9 cellular contexts compared by ENCODE assay signal in the genomic region with DNA sequence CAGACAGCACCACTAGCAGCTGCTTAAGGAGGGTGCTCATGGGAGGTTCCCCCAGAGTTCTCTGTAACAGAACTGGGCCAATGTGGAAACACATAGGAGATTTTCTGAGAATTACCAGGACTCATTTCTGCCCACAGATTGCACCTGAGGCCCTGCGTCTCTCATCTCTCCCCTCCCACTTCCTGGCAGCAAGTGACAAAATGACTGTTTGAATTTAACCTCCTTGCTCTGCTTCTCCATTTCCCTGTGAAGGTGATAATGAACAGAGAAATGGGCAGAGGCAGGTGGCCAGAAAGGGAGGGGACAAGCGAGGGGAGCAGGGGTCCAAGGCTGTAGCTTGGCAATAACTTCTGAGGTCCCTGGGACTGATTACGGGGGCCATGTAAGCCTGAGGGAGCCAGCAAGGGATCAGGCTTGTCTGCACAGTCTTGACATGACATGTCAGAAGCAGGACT. TPM values are rescaled to one million over a fixed set of nuclear protein-coding genes. Genes with fewer than 3 reads are reported as not detected.
DNase-seq lines count a peak whose midpoint lies in the region; ATAC-seq and TF ChIP-seq lines count a peak whose summit lies in the region.
"Had no signal": no experiment of that assay in that cellular context is flagged by ENCODE, and none has a peak within 500 bp of the region (broad histone marks: within the 10 kb centered on the region; RNA-seq: fewer than 3 reads in every experiment).

No MANE protein-coding gene starts in this region.

- in situ Hi-C loops in GM23248 (cut with MboI) = no loop called here

- ATAC-seq in GM18511 (IDR thresholded peaks at IDR 0.05; ENCODE audit: unreplicated experiment) = peak; percentile 65
- peak; percentile 67 for ATAC-seq in GM19452 (IDR thresholded peaks at IDR 0.05; ENCODE audit: unreplicated experiment)
- peak; percentile 59 for ATAC-seq in HG03025 (IDR thresholded peaks at IDR 0.05; ENCODE audit: low FRiP score, unreplicated experiment)

- H3K9me3 Mint-ChIP-seq in activated T-helper 1 cell treated with anti-CD3 and anti-CD28 coated beads, Interleukin-12 subunit alpha, Interleukin-12 subunit beta, Interleukin-2, Interleukin-4 antibody, amounts not matched to agents 30 ng/mL and 10 ng/mL and 1 ng/mL, durations not matched to agents 14 hours and 24 hours and 36 hours = peaks cover 10% of the 10 kb centered on the region

- peaks cover 81% of the 10 kb centered on the region for H3K4me1 Mint-ChIP-seq in activated T-helper 1 cell treated with anti-CD3 and anti-CD28 coated beads, Interleukin-12 subunit alpha, Interleukin-12 subunit beta, Interleukin-2, Interleukin-4 antibody, amounts not matched to agents 30 ng/mL and 10 ng/mL and 1 ng/mL, durations not matched to agents 14 hours and 24 hours and 36 hours (ENCODE audit: low read depth)
- H3K4me1 Mint-ChIP-seq: immature natural killer cell had no signal

- peak overlapping the region; percentile 46 for H3K4me3 Mint-ChIP-seq in activated T-helper 1 cell treated with anti-CD3 and anti-CD28 coated beads, Interleukin-12 subunit alpha, Interleukin-12 subunit beta, Interleukin-2, Interleukin-4 antibody, amounts not matched to agents 30 ng/mL and 10 ng/mL and 1 ng/mL, durations not matched to agents 14 hours and 24 hours and 36 hours
- H3K4me3 Mint-ChIP-seq: immature natural killer cell had no signal

- H3K27me3 Mint-ChIP-seq in activated T-helper 1 cell treated with anti-CD3 and anti-CD28 coated beads, Interleukin-12 subunit alpha, Interleukin-12 subunit beta, Interleukin-2, Interleukin-4 antibody, amounts not matched to agents 30 ng/mL and 10 ng/mL and 1 ng/mL, durations not matched to agents 14 hours and 24 hours and 36 hours (ENCODE audit: insufficient read depth) = peaks cover 28% of the 10 kb centered on the region

- H3K4me2 ChIP-seq in GM23248 (ENCODE audit: unreplicated experiment) = no peak overlapping the region
- H3K4me2 ChIP-seq in SK-N-SH = no peak overlapping the region

- H3K36me3 Mint-ChIP-seq in activated T-helper 1 cell treated with anti-CD3 and anti-CD28 coated beads, Interleukin-12 subunit alpha, Interleukin-12 subunit beta, Interleukin-2, Interleukin-4 antibody, amounts not matched to agents 30 ng/mL and 10 ng/mL and 1 ng/mL, durations not matched to agents 14 hours and 24 hours and 36 hours (ENCODE audit: low read depth) = peaks cover 9% of the 10 kb centered on the region
- H3K36me3 Mint-ChIP-seq: immature natural killer cell had no signal

- H3F3A ChIP-seq in GM23248 (ENCODE audit: insufficient read depth) (no peaks in the 10 kb centered on the region), SK-N-SH (replicated peaks; ENCODE audit: insufficient read depth) (no peaks in the 10 kb centered on the region)

- no peak for TF ChIP-seq CTCF in SK-N-SH (IDR thresholded peaks at IDR 0.05)

- peak; percentile 55 for DNase-seq in activated T-helper 1 cell treated with anti-CD3 and anti-CD28 coated beads, Interleukin-12 subunit alpha, Interleukin-12 subunit beta, Interleukin-2, Interleukin-4 antibody, amounts not matched to agents 30 ng/mL and 10 ng/mL and 1 ng/mL, durations not matched to agents 14 hours and 24 hours and 36 hours (ENCODE audit: low spot score)
- DNase-seq in GM23248 (no peak), OCI-M2 (lab: John Stamatoyannopoulos, UW; ENCODE audit: unreplicated experiment) (no peak), occipital lobe (lab: John Stamatoyannopoulos, UW) (no peak), SK-N-SH (no peak)
- DNase-seq: immature natural killer cell had no signal

- H3K9ac ChIP-seq in GM23248 (no peak overlapping the region), SK-N-SH (no peak overlapping the region)

- TF ChIP-seq EP300 in SK-N-SH (IDR thresholded peaks at IDR 0.05; ENCODE audit: borderline replicate concordance in 1 of 2, low read depth in 1 of 2, low read length in 1 of 2) = no peak

- no peak overlapping the region for H3K4me3 ChIP-seq in GM23248
- H3K4me3 ChIP-seq in SK-N-SH (ENCODE audit: low read depth in 2 of 2, low read length in 1 of 2) = no peak overlapping the region

- H4K20me1 ChIP-seq in GM23248 (ENCODE audit: insufficient read depth) (no peaks in the 10 kb centered on the region), SK-N-SH (ENCODE audit: insufficient read depth) (peaks cover 7% of the 10 kb centered on the region)

- CTCF ChIA-PET in SK-N-SH (lab: Yijun Ruan, JAX) = interaction anchor here (3.1 kb wide), 1 partner anchor 8 kb away, joined by 15 read pairs; a partner anchor contains a TSS

- H3K79me2 ChIP-seq in GM23248 (ENCODE audit: insufficient read depth) (no peaks in the 10 kb centered on the region), SK-N-SH (ENCODE audit: insufficient read depth) (0 out of 2 replicates have a peak, but pooled peaks cover 5% of the 10 kb centered on the region)

- POLR2A ChIA-PET in SK-N-SH (lab: Yijun Ruan, JAX) = no interaction called here

- H3K4me1 ChIP-seq in GM23248 (ENCODE audit: insufficient read depth) (no peaks in the 10 kb centered on the region), SK-N-SH (ENCODE audit: control insufficient read depth in 1 of 2, insufficient read depth in 2 of 2, low read depth in 1 of 2, low read length in 1 of 2) (no peaks in the 10 kb centered on the region)

- no peak for TF ChIP-seq RAD21 in SK-N-SH (IDR thresholded peaks at IDR 0.05; ENCODE audit: low read length)

- intact Hi-C loops in activated T-helper 1 cell treated with anti-CD3 and anti-CD28 coated beads, Interleukin-12 subunit alpha, Interleukin-12 subunit beta, Interleukin-2, Interleukin-4 antibody, amounts not matched to agents 30 ng/mL and 10 ng/mL and 1 ng/mL, durations not matched to agents 14 hours and 24 hours and 36 hours (cut with micrococcal nuclease) = loop anchor here (1.0 to 10.0 kb wide), 7 partner anchors 8 to 1394 kb away; a partner anchor contains a TSS

- H3K9me2 ChIP-seq in GM23248 (ENCODE audit: insufficient read depth) = no peaks in the 10 kb centered on the region
- H3K9me2 ChIP-seq in SK-N-SH = no peaks in the 10 kb centered on the region

- 63 to 69% methylated on average over 3 of the region's 3 CpGs for WGBS in GM23248 (ENCODE audit: low coverage in 1 of 2, low lambda C conversion rate in 2 of 2, missing lambda C conversion rate in 2 of 2), 2 experiments
- 62% methylated on average over 3 of the region's 3 CpGs for WGBS in SK-N-SH (ENCODE audit: low lambda C conversion rate)

- H2AFZ ChIP-seq in GM23248 (no peak overlapping the region), SK-N-SH (ENCODE audit: low read depth) (no peak overlapping the region)

- H3K27ac ChIP-seq in GM23248 (no peak overlapping the region), SK-N-SH (ENCODE audit: low read depth in 2 of 2, low read length in 1 of 2) (no peak overlapping the region)

- H3K36me3 ChIP-seq in GM23248 (ENCODE audit: low read depth) (no peaks in the 10 kb centered on the region), SK-N-SH (replicated peaks in 1 of 2; ENCODE audit: control insufficient read depth in 1 of 2, insufficient read depth in 2 of 2, low read length in 1 of 2) (no peaks in the 10 kb centered on the region)

- H3K9me3 ChIP-seq in GM23248 (ENCODE audit: low read depth) = no peaks in the 10 kb centered on the region
- no peaks in the 10 kb centered on the region for H3K9me3 ChIP-seq in SK-N-SH

- H3K27me3 ChIP-seq in GM23248 (replicated peaks; ENCODE audit: insufficient read depth) (no peaks in the 10 kb centered on the region), SK-N-SH (ENCODE audit: insufficient read depth) (no peaks in the 10 kb centered on the region)

- H3K27ac Mint-ChIP-seq in activated T-helper 1 cell treated with anti-CD3 and anti-CD28 coated beads, Interleukin-12 subunit alpha, Interleukin-12 subunit beta, Interleukin-2, Interleukin-4 antibody, amounts not matched to agents 30 ng/mL and 10 ng/mL and 1 ng/mL, durations not matched to agents 14 hours and 24 hours and 36 hours = peak overlapping the region; percentile 79
- H3K27ac Mint-ChIP-seq: immature natural killer cell had no signal

TF ChIP-seq in SK-N-SH, 30 proteins besides CTCF, POLR2A, EP300 and RAD21 (continues in another document):
- TF ChIP-seq ELF1 (IDR thresholded peaks at IDR 0.05) = no peak
- TF ChIP-seq, protein P1, sequence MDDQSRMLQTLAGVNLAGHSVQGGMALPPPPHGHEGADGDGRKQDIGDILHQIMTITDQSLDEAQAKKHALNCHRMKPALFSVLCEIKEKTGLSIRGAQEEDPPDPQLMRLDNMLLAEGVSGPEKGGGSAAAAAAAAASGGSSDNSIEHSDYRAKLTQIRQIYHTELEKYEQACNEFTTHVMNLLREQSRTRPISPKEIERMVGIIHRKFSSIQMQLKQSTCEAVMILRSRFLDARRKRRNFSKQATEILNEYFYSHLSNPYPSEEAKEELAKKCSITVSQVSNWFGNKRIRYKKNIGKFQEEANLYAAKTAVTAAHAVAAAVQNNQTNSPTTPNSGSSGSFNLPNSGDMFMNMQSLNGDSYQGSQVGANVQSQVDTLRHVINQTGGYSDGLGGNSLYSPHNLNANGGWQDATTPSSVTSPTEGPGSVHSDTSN (IDR thresholded peaks at IDR 0.05) = no peak
- no peak for TF ChIP-seq FOXM1 (IDR thresholded peaks at IDR 0.05; ENCODE audit: low read depth)

RNA-seq across cellular contexts. Expression of a gene that starts 8.0 kb away (rescaled TPM):
- 5.0 and 5.2 TPM in 2 replicates for total RNA-seq in activated T-helper 1 cell treated with anti-CD3 and anti-CD28 coated beads, Interleukin-12 subunit alpha, Interleukin-12 subunit beta, Interleukin-2, Interleukin-4 antibody, amounts not matched to agents 30 ng/mL and 10 ng/mL and 1 ng/mL, durations not matched to agents 14 hours and 24 hours and 36 hours
- total RNA-seq in GM23248 (2014; rRNA removed; shearing (Covaris generic)) = 0.43 and 1.6 TPM in 2 replicates
- polyA plus RNA-seq in GM23248 (2016; fragmentation: Nextera tagmentation; extraction: Ambion mirVana) = 0.81 and 1.1 TPM in 2 replicates
- 20.1 TPM for total RNA-seq in occipital lobe
- polyA plus RNA-seq in SK-N-SH (2012; rRNA removed) = 0.84 and 1.2 TPM in 2 replicates
- polyA plus RNA-seq in SK-N-SH (2012; cell fraction: cytosol; rRNA removed) = 0.83 and 0.85 TPM in 2 replicates
- polyA plus RNA-seq in SK-N-SH (2012; cell fraction: nucleus; rRNA removed) = 0.70 and 0.97 TPM in 2 replicates
